17 cellular contexts compared by ENCODE assay signal in genomic region chr3:172581757-172582166, GRCh38. TPM values are rescaled to one million over a fixed set of nuclear protein-coding genes. Genes with fewer than 3 reads are reported as not detected.
DNase-seq lines count a peak whose midpoint lies in the region; ATAC-seq and TF ChIP-seq lines count a peak whose summit lies in the region.
"Had no signal": no experiment of that assay in that cellular context is flagged by ENCODE, and none has a peak within 500 bp of the region (broad histone marks: within the 10 kb centered on the region; RNA-seq: fewer than 3 reads in every experiment).

No MANE protein-coding gene starts in this region.

- ATAC-seq in CD4-positive, alpha-beta T cell (ENCODE audit: poor library complexity) = no peak
- peak; percentile 42 for ATAC-seq in GM18511 (IDR thresholded peaks at IDR 0.05; ENCODE audit: unreplicated experiment)
- no peak for ATAC-seq in T-cell (replicated peaks in 1 of 4)
- ATAC-seq: left lobe of liver; sciatic nerve; stimulated activated memory B cell treated with anti-CD40 and anti-IgM and Interleukin-4, amounts not matched to agents 10 μg/mL and 1 μg/mL and 100 μg/mL, for 72 hours had no signal

- peaks cover 2% of the 10 kb centered on the region for H3K9me3 Mint-ChIP-seq in CD4-positive, alpha-beta T cell
- H3K9me3 Mint-ChIP-seq in T-cell = peaks cover 0 to 10% (median 8%) of the 10 kb centered on the region in 3 donors
- no peaks in the 10 kb centered on the region for H3K9me3 Mint-ChIP-seq in immature natural killer cell
- H3K9me3 Mint-ChIP-seq: neural crest cell; stimulated activated memory B cell treated with anti-CD40 and anti-IgM and Interleukin-4, amounts not matched to agents 10 μg/mL and 1 μg/mL and 100 μg/mL, for 72 hours had no signal

- CTCF ChIA-PET in CD4-positive, alpha-beta T cell (lab: Charles Lee) = interaction anchor here (1.3 kb wide), 1 partner anchor 14 kb away, joined by 5 read pairs; no protein-coding TSS in a partner anchor
- CTCF ChIA-PET in T-cell (lab: Charles Lee) = no interaction called here

- no peaks in the 10 kb centered on the region for H3K9me3 ChIP-seq in CD4-positive, alpha-beta T cell (ENCODE audit: control insufficient read depth, low read length)

- H3K27me3 ChIP-seq in CD4-positive, alpha-beta T cell (ENCODE audit: control insufficient read depth, insufficient read depth, low read length) = no peaks in the 10 kb centered on the region

- H3K36me3 Mint-ChIP-seq in CD4-positive, alpha-beta T cell (ENCODE audit: low read depth) = no peaks in the 10 kb centered on the region
- H3K36me3 Mint-ChIP-seq in T-cell (no peaks in the 10 kb centered on the region), immature natural killer cell (peaks cover 0 to 16% (median 0%) of the 10 kb centered on the region in 3 donors)
- H3K36me3 Mint-ChIP-seq: stimulated activated memory B cell treated with anti-CD40 and anti-IgM and Interleukin-4, amounts not matched to agents 10 μg/mL and 1 μg/mL and 100 μg/mL, for 72 hours had no signal

- intact Hi-C loops in CD4-positive, alpha-beta T cell (cut with DNase I, micrococcal nuclease) = no loop called here

- no peak overlapping the region for H3K27ac ChIP-seq in CD4-positive, alpha-beta T cell (ENCODE audit: low read depth, low read length)

- no peaks in the 10 kb centered on the region for H3K27me3 Mint-ChIP-seq in CD4-positive, alpha-beta T cell
- H3K27me3 Mint-ChIP-seq in T-cell (no peaks in the 10 kb centered on the region), immature natural killer cell (ENCODE audit: low read depth in 3 of 3) (no peaks in the 10 kb centered on the region)
- H3K27me3 Mint-ChIP-seq: stimulated activated memory B cell treated with anti-CD40 and anti-IgM and Interleukin-4, amounts not matched to agents 10 μg/mL and 1 μg/mL and 100 μg/mL, for 72 hours had no signal

- H3K4me3 Mint-ChIP-seq in CD4-positive, alpha-beta T cell = peak overlapping the region; percentile 34
- peak overlapping the region in 2 of 3 donors; percentile 56 to 66 for H3K4me3 Mint-ChIP-seq in T-cell
- peak overlapping the region; percentile 64 to 82 (median 78) for H3K4me3 Mint-ChIP-seq in immature natural killer cell
- H3K4me3 Mint-ChIP-seq: neural crest cell; stimulated activated memory B cell treated with anti-CD40 and anti-IgM and Interleukin-4, amounts not matched to agents 10 μg/mL and 1 μg/mL and 100 μg/mL, for 72 hours had no signal

- TF ChIP-seq CTCF in CD4-positive, alpha-beta T cell (IDR thresholded peaks at IDR 0.05) = no peak

- POLR2A ChIA-PET in CD4-positive, alpha-beta T cell (lab: Charles Lee) = interaction anchor here (1.0 to 1.6 kb wide), 3 partner anchors 14 to 69 kb away, joined by 5 to 9 read pairs (median 6); partner anchors contain the start of gene TNFSF10
- POLR2A ChIA-PET in T-cell (lab: Charles Lee) = no interaction called here

- no peak for DNase-seq in CD4-positive, alpha-beta T cell
- DNase-seq in T-cell = no peak
- no peak for DNase-seq in immature natural killer cell
- DNase-seq in SKM-1 treated with dmso at 0.1 percent for 144 hours (lab: John Stamatoyannopoulos, UW; ENCODE audit: unreplicated experiment) = no peak
- DNase-seq in SHP77 (lab: John Stamatoyannopoulos, UW) = no peak
- no peak for DNase-seq in medulla oblongata (ENCODE audit: extremely low spot score)
- DNase-seq: C1 segment of cervical spinal cord; EL; head of caudate nucleus; NCI-H2081; stimulated activated CD4-positive, alpha-beta T cell treated with anti-CD3 and anti-CD28 coated beads, Interleukin-4, amount 100 ng/mL, for 24 hours; SW 1271 had no signal

- peak overlapping the region; percentile 85 for H3K27ac Mint-ChIP-seq in CD4-positive, alpha-beta T cell
- H3K27ac Mint-ChIP-seq in T-cell = peak overlapping the region; percentile 94 to 95
- H3K27ac Mint-ChIP-seq in immature natural killer cell = peak overlapping the region; percentile 63 to 92 (median 90)
- H3K27ac Mint-ChIP-seq: stimulated activated memory B cell treated with anti-CD40 and anti-IgM and Interleukin-4, amounts not matched to agents 10 μg/mL and 1 μg/mL and 100 μg/mL, for 72 hours had no signal

- H3K4me1 Mint-ChIP-seq in CD4-positive, alpha-beta T cell (ENCODE audit: low read depth) = peaks cover 91% of the 10 kb centered on the region
- peaks cover 87 to 100% (median 99%) of the 10 kb centered on the region in 3 donors for H3K4me1 Mint-ChIP-seq in T-cell
- H3K4me1 Mint-ChIP-seq in immature natural killer cell = peaks cover 83 to 85% of the 10 kb centered on the region in 2 donors
- H3K4me1 Mint-ChIP-seq: neural crest cell had no signal

RNA-seq across cellular contexts. Expression of gene TNFSF10, which starts 58.5 kb away (rescaled TPM):
- total RNA-seq in CD4-positive, alpha-beta T cell = 1 to 10 TPM; 9.2 to 9.5 TPM
- total RNA-seq in T-cell = 10 to 100 TPM; 22.3 to 49.7 (median 35.8) TPM
- 10 to 100 TPM; 30.8 to 49.7 (median 44.6) TPM for polyA plus RNA-seq in immature natural killer cell
- total RNA-seq: neural crest cell had no signal
